In genomic region chr7:155816996-155817395, GRCh38 we compare ENCODE assay signal across 23 cellular contexts. TPM values are rescaled to one million over a fixed set of nuclear protein-coding genes. Genes with fewer than 3 reads are reported as not detected.
"Had no signal": no experiment of that assay in that cellular context is flagged by ENCODE, and none has a peak within 500 bp of the region (broad histone marks: within the 10 kb centered on the region; RNA-seq: fewer than 3 reads in every experiment).

No MANE protein-coding gene starts in this region.

- H3K4me1 ChIP-seq: SJSA1 had no signal

- ATAC-seq: HepG2 had no signal

- H3K27ac ChIP-seq: SJSA1, SK-N-MC had no signal

- DNase-seq: IMR-90, Karpas-422, KG1, MG63, NCI-H1092 treated with DMSO at 0.1 percent for 48 hours, NCI-H1436, NCI-H187, NCI-H2029, NCI-H2081 treated with DMSO at 0.1 percent for 48 hours, NCI-H2171, NCI-H226, NCI-H446, NCI-H510A, NCI-H524 treated with DMSO at 0.1 percent for 48 hours, NCI-H69, NCI-H774, RPMI8226, SIG-M5, SW 1271 had no signal

- H3K4me3 ChIP-seq: MG63, SJSA1, SK-N-MC had no signal

- H3K9me3 ChIP-seq: MG63, SJSA1 had no signal

- H3K36me3 ChIP-seq: MG63, SJSA1 had no signal

- FAIRE-seq: HepG2, RCC 7860 had no signal

RNA-seq across cellular contexts. Expression of gene SHH, which starts 4.7 kb away (rescaled TPM):
- total RNA-seq: SJSA1 had no signal
